In the genomic region with DNA sequence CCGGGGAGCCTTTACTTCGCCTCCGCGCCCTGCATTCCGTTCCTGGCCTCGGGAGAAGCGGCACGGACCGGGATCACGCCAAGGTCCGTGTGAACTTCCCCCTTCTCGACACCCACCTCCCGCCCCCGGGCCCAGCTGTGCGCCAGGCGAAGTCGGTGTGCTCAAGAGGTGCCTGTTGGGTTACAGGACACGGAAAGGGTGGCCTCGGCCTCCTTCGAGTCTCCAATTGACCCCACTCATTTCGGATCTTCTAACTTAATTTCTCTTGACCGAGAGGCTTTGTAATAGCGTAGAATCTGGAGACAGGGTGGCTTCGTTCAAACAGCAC, we compare ENCODE assay signal across 8 cellular contexts. TPM values are rescaled to one million over a fixed set of nuclear protein-coding genes. Genes with fewer than 3 reads are reported as not detected.
DNase-seq lines count a peak whose midpoint lies in the region; ATAC-seq and TF ChIP-seq lines count a peak whose summit lies in the region.

No MANE protein-coding gene starts in this region.

- H2AFZ ChIP-seq in mammary epithelial cell (ENCODE audit: low read depth, low read length): peak overlapping the region; percentile 78

- H3K4me1 ChIP-seq in mammary epithelial cell (ENCODE audit: insufficient read depth, low read length): peaks cover 5% of the 10 kb centered on the region

- ATAC-seq in HG03571 (IDR thresholded peaks at IDR 0.05; ENCODE audit: unreplicated experiment) (peak; percentile 22), naive B cell (ENCODE audit: low read depth in 2 of 2) (peak in 1 of 2 donors; percentile 4)

- H3K4me2 ChIP-seq in mammary epithelial cell (ENCODE audit: insufficient read depth, low read depth, low read length): peak overlapping the region; percentile 75

- H4K20me1 ChIP-seq in mammary epithelial cell (ENCODE audit: insufficient read depth, low read length): no peaks in the 10 kb centered on the region

- H3K9me3 Mint-ChIP-seq in activated CD4-positive, alpha-beta T cell treated with anti-CD3 and anti-CD28 coated beads, Interleukin-2, amount 10 ng/mL, durations not matched to agents 24 days and 14 days: no peaks in the 10 kb centered on the region
- no peaks in the 10 kb centered on the region for H3K9me3 Mint-ChIP-seq in naive B cell

- peak overlapping the region; percentile 73 for H3K9ac ChIP-seq in mammary epithelial cell (ENCODE audit: insufficient read depth, low read length)

- H3K36me3 ChIP-seq in mammary epithelial cell (ENCODE audit: insufficient read depth, low read length): peaks cover 2% of the 10 kb centered on the region

- no peak for DNase-seq in activated CD4-positive, alpha-beta T cell treated with anti-CD3 and anti-CD28 coated beads, Interleukin-2, amount 10 ng/mL, durations not matched to agents 24 days and 14 days
- no peak for DNase-seq in activated CD4-positive, alpha-beta T cell treated with anti-CD3 and anti-CD28 coated beads, Interleukin-2, amount 50 U/mL, for 48 hours
- DNase-seq in mammary epithelial cell (no peak), naive B cell (no peak), GM20000 (ENCODE audit: low spot score) (no peak), GF-D8 (lab: John Stamatoyannopoulos, UW) (no peak)
- DNase-seq in activated effector memory CD4-positive, alpha-beta T cell treated with anti-CD3 and anti-CD28 coated beads, Interleukin-2, amount 50 U/mL, for 16 hours: no peak

- no peak for TF ChIP-seq CTCF in mammary epithelial cell (conservative IDR thresholded peaks at IDR 0.05 in 1 of 2, IDR thresholded peaks at IDR 0.05 in 1 of 2; ENCODE audit: extremely low read depth in 1 of 2, insufficient read depth in 1 of 2, low read depth in 1 of 2, low read length in 2 of 2)
- no peak for TF ChIP-seq CTCF in GM20000 (IDR thresholded peaks at IDR 0.05; ENCODE audit: extremely low read depth, missing control alignments)

- H3K27ac Mint-ChIP-seq in activated CD4-positive, alpha-beta T cell treated with anti-CD3 and anti-CD28 coated beads, Interleukin-2, amount 10 ng/mL, durations not matched to agents 24 days and 14 days: peak overlapping the region; percentile 77
- H3K27ac Mint-ChIP-seq in naive B cell: peak overlapping the region in 5 of 6 donors; percentile 65 to 98 (median 93)

- H3K27me3 ChIP-seq in mammary epithelial cell (ENCODE audit: insufficient read depth, low read length): no peaks in the 10 kb centered on the region

- WGBS in mammary epithelial cell (ENCODE audit: low coverage, missing lambda C conversion rate): 23% methylated on average over 5 of the region's 24 CpGs

- dilution Hi-C loops in mammary epithelial cell (cut with HindIII; ENCODE audit: low sequenced_read_pairs): loop anchor here (25.0 kb wide), 1 partner anchor 957 kb away; no protein-coding TSS in a partner anchor

- H3K4me1 Mint-ChIP-seq in activated CD4-positive, alpha-beta T cell treated with anti-CD3 and anti-CD28 coated beads, Interleukin-2, amount 10 ng/mL, durations not matched to agents 24 days and 14 days: peaks cover 8% of the 10 kb centered on the region
- H3K4me1 Mint-ChIP-seq in naive B cell: peaks cover 6 to 16% (median 6%) of the 10 kb centered on the region in 3 donors

- CTCF ChIA-PET in mammary epithelial cell (lab: Charles Lee; ENCODE audit: low non-redundant PET): interaction anchor here (0.6 kb wide), 1 partner anchor 955 kb away, joined by 4 read pairs; no protein-coding TSS in a partner anchor

- H3K36me3 Mint-ChIP-seq in activated CD4-positive, alpha-beta T cell treated with anti-CD3 and anti-CD28 coated beads, Interleukin-2, amount 10 ng/mL, durations not matched to agents 24 days and 14 days (ENCODE audit: low read depth): peaks cover 4% of the 10 kb centered on the region
- no peaks in the 10 kb centered on the region for H3K36me3 Mint-ChIP-seq in naive B cell

- peaks cover 46% of the 10 kb centered on the region for H3K79me2 ChIP-seq in mammary epithelial cell (ENCODE audit: insufficient read depth, low read length)

- intact Hi-C loops in activated CD4-positive, alpha-beta T cell treated with anti-CD3 and anti-CD28 coated beads, Interleukin-2, amount 10 ng/mL, durations not matched to agents 24 days and 14 days (cut with micrococcal nuclease): loop anchor here (5.0 to 10.0 kb wide), 2 partner anchors 651 to 1607 kb away; a partner anchor contains a TSS
- intact Hi-C loops in mammary epithelial cell (cut with micrococcal nuclease): no loop called here

- in situ Hi-C loops in mammary epithelial cell (cut with MboI; ENCODE audit: low sequenced_read_pairs in 2 of 2): loop anchor here in 1 of 2 donors (25.0 kb wide), 1 partner anchor 407 kb away; no protein-coding TSS in a partner anchor

- H3K4me3 ChIP-seq in mammary epithelial cell (replicated peaks in 1 of 3; ENCODE audit: insufficient read depth in 1 of 3, low read depth in 2 of 3, low read length in 3 of 3): peak overlapping the region; percentile 69 to 79 (median 76)

- H3K9me3 ChIP-seq in mammary epithelial cell (replicated peaks; ENCODE audit: insufficient read depth, low read length): peaks cover 2% of the 10 kb centered on the region

- H3K27me3 Mint-ChIP-seq in activated CD4-positive, alpha-beta T cell treated with anti-CD3 and anti-CD28 coated beads, Interleukin-2, amount 10 ng/mL, durations not matched to agents 24 days and 14 days: no peaks in the 10 kb centered on the region
- H3K27me3 Mint-ChIP-seq in naive B cell: peaks cover 5 to 26% (median 8%) of the 10 kb centered on the region in 3 donors

- H3K27ac ChIP-seq in mammary epithelial cell (ENCODE audit: insufficient read depth, low read depth, low read length): peak overlapping the region; percentile 61

- H3K4me3 Mint-ChIP-seq in activated CD4-positive, alpha-beta T cell treated with anti-CD3 and anti-CD28 coated beads, Interleukin-2, amount 10 ng/mL, durations not matched to agents 24 days and 14 days: peak overlapping the region; percentile 87
- peak overlapping the region; percentile 88 to 95 (median 92) for H3K4me3 Mint-ChIP-seq in naive B cell

- TSS peak; percentile 34 for BruUV-seq in mammary epithelial cell (replicated peaks; lab: Mats Ljungman, UMichigan)

RNA-seq across cellular contexts. Expression of a gene that starts 0.4 kb away (rescaled TPM):
- total RNA-seq in activated CD4-positive, alpha-beta T cell treated with anti-CD3 and anti-CD28 coated beads, Interleukin-2, amount 10 ng/mL, durations not matched to agents 24 days and 14 days: 207 and 222 TPM in 2 replicates
- total RNA-seq in mammary epithelial cell: 100 to 1,000 TPM in 1 of 2 donors, 10 to 100 TPM in 1; 48.8 to 176 TPM
- polyA plus RNA-seq in mammary epithelial cell (175 TPM), naive B cell (ENCODE audit: low read depth in 6 of 6) (10 to 100 TPM; 45.1 to 83.7 (median 61.7) TPM)
- polyA minus RNA-seq in mammary epithelial cell: 181 TPM
